In the genomic region with DNA sequence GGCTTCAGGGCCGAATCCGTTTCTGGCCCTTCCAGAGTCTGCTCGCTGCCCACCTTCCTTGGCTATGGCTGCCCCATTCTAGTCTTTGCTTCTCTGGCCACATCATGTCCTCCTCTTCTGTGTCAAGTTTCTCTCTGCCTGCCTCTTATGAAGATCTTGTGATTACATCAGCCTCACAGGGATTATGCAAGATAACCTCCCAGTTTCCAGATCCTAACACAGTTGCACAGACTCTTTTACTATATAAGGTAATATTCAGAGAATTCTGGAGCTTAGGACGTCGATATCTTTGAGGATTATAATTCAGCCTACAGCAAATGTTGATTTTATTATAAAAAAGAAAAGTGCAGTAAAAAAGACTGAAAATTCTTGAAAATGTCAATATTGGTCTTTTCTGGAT, we compare ENCODE assay signal across 7 cellular contexts. TPM values are rescaled to one million over a fixed set of nuclear protein-coding genes. Genes with fewer than 3 reads are reported as not detected.
DNase-seq lines count a peak whose midpoint lies in the region; ATAC-seq and TF ChIP-seq lines count a peak whose summit lies in the region.
"Not testable (repeated sequence)": the region's sequence is repeated elsewhere in the genome, so short reads cannot be mapped to it uniquely, and the experiment has no call there.

No MANE protein-coding gene starts in this region.

- intact Hi-C loops in lower lobe of right lung (cut with DNase I); sciatic nerve (cut with DNase I): not testable (repeated sequence)

- not testable (repeated sequence) for H3K9me3 ChIP-seq in RWPE2 (ENCODE audit: severe bottlenecking); lower lobe of right lung

- not testable (repeated sequence) for H3K27ac ChIP-seq in RWPE2 (ENCODE audit: poor library complexity, severe bottlenecking); lower lobe of right lung

- not testable (repeated sequence) for H3K4me3 ChIP-seq in RWPE2 (ENCODE audit: severe bottlenecking); choroid plexus epithelial cell (ENCODE audit: low read depth, low read length); fibroblast of villous mesenchyme (ENCODE audit: low read depth, low read length); lower lobe of right lung

- not testable (repeated sequence) for H3K4me1 ChIP-seq in RWPE2 (ENCODE audit: insufficient read depth, poor library complexity, severe bottlenecking); lower lobe of right lung

- not testable (repeated sequence) for H3K27me3 ChIP-seq in RWPE2 (ENCODE audit: insufficient read depth, poor library complexity, severe bottlenecking); lower lobe of right lung (ENCODE audit: low read depth)

- TF ChIP-seq CTCF in RWPE2 (IDR thresholded peaks at IDR 0.05; ENCODE audit: poor library complexity, severe bottlenecking); choroid plexus epithelial cell (conservative IDR thresholded peaks at IDR 0.05; ENCODE audit: low read depth, low read length); fibroblast of villous mesenchyme (IDR thresholded peaks at IDR 0.05; ENCODE audit: insufficient read depth, low read depth, low read length); lower lobe of right lung (IDR thresholded peaks at IDR 0.05): not testable (repeated sequence)

- DNase-seq in EH (ENCODE audit: low read depth) (peak; percentile 3), choroid plexus epithelial cell (ENCODE audit: low read depth) (peak; percentile 13), fibroblast of villous mesenchyme (ENCODE audit: low read depth) (peak; percentile 17), iris pigment epithelial cell (ENCODE audit: low read depth) (peak; percentile 14)
- DNase-seq in RWPE2 (ENCODE audit: low spot score); lower lobe of right lung; sciatic nerve (ENCODE audit: low spot score): not testable (repeated sequence)

- H3K36me3 ChIP-seq in RWPE2 (ENCODE audit: low read depth); lower lobe of right lung: not testable (repeated sequence)

- ATAC-seq in RWPE2 (ENCODE audit: low read depth) (peak; percentile 55; the same call in 1 of the 3 replicates), lower lobe of right lung (peak; percentile 64 to 79), sciatic nerve (peak; percentile 85)

RNA-seq across cellular contexts. Expression of a gene that starts 52.0 kb away (rescaled TPM):
- total RNA-seq in fibroblast of villous mesenchyme, result under 0.01 TPM in 2 replicates
- 1.6 TPM for total RNA-seq in lower lobe of right lung
- 2.5 TPM for total RNA-seq in sciatic nerve
